19 cellular contexts compared by ENCODE assay signal in the genomic region with DNA sequence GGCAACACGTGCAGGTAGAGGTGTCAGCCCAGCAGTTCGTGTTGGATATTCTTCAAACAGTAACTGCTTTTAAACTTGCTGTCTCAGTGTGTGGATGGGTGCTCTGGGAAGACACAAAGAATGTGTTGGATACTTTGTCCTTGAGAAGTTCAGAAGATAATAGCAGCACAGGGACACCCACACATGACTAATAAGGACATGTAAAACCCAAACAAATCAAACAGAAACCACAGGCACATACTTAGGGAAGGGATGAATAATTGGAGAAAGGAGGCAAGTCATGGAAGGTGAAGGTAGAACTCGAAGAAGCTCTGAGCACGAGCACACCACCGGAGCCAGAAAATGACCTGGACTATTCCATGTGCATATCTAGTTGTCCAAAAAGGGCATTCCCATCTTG.
DNase-seq lines count a peak whose midpoint lies in the region; ATAC-seq and TF ChIP-seq lines count a peak whose summit lies in the region.
"Had no signal": no experiment of that assay in that cellular context is flagged by ENCODE, and none has a peak within 500 bp of the region (broad histone marks: within the 10 kb centered on the region; RNA-seq: fewer than 3 reads in every experiment).

No MANE protein-coding gene starts in this region.

- H3K9me3 ChIP-seq in HCT116 (ENCODE audit: control insufficient read depth in 1 of 2, insufficient read depth in 1 of 2, low read depth in 1 of 2, low read length in 2 of 2) (no peaks in the 10 kb centered on the region), HAP-1 (no peaks in the 10 kb centered on the region)

- in situ Hi-C loops in HAP-1 (cut with MboI; ENCODE audit: low sequenced_read_pairs), result no loop called here

- CTCF ChIA-PET in HCT116 (lab: Charles Lee), result no interaction called here

- no peak for TF ChIP-seq POLR2A in HCT116 (IDR thresholded peaks at IDR 0.05; ENCODE audit: borderline replicate concordance, extremely low read depth, insufficient read depth, insufficient read length)

- peaks cover 43% of the 10 kb centered on the region for H3K4me1 Mint-ChIP-seq in activated naive CD8-positive, alpha-beta T cell treated with anti-CD3 and anti-CD28 coated beads, Interleukin-2, amount 50 U/mL, for 24 hours

- H4K20me1 ChIP-seq in HCT116 (ENCODE audit: insufficient read depth), result no peaks in the 10 kb centered on the region

- BruUV-seq in HCT116 (replicated peaks; lab: Mats Ljungman, UMichigan), result no TSS peak

- peak overlapping the region; percentile 14; the same call in 1 of the 2 replicates for H3K4me2 ChIP-seq in HCT116 (ENCODE audit: low read length)

- no peak overlapping the region for H3K4me3 ChIP-seq in HCT116 (replicated peaks in 1 of 2; ENCODE audit: low read depth in 1 of 2, low read length in 2 of 2)
- H3K4me3 ChIP-seq in HAP-1, result no peak overlapping the region

- TF ChIP-seq RAD21 in HCT116 (IDR thresholded peaks at IDR 0.05; ENCODE audit: low read depth), result no peak

- no peaks in the 10 kb centered on the region for H3K27me3 Mint-ChIP-seq in activated naive CD8-positive, alpha-beta T cell treated with anti-CD3 and anti-CD28 coated beads, Interleukin-2, amount 50 U/mL, for 24 hours
- H3K27me3 Mint-ChIP-seq: CD4-positive, alpha-beta T cell had no signal

- no peak for ATAC-seq in HCT116
- ATAC-seq in activated naive CD8-positive, alpha-beta T cell treated with anti-CD3 and anti-CD28 coated beads, Interleukin-2, amount 50 U/mL, for 24 hours, result peak; percentile 22
- ATAC-seq in GM19324 (IDR thresholded peaks at IDR 0.05; ENCODE audit: low FRiP score, unreplicated experiment), result no peak
- no peak for ATAC-seq in GM18520 (IDR thresholded peaks at IDR 0.05; ENCODE audit: unreplicated experiment)
- ATAC-seq: Panc1, WTC11 had no signal

- intact Hi-C loops in HCT116 (cut with micrococcal nuclease), result no loop called here

- no peaks in the 10 kb centered on the region for H3K36me3 ChIP-seq in HCT116 (ENCODE audit: control insufficient read depth in 1 of 2, insufficient read depth in 2 of 2, low read length in 2 of 2)
- H3K36me3 ChIP-seq in HAP-1 (replicated peaks), result no peaks in the 10 kb centered on the region

- H3K4me3 Mint-ChIP-seq in activated naive CD8-positive, alpha-beta T cell treated with anti-CD3 and anti-CD28 coated beads, Interleukin-2, amount 50 U/mL, for 24 hours, result no peak overlapping the region
- H3K4me3 Mint-ChIP-seq: WTC11 had no signal

- H2AFZ ChIP-seq in HCT116 (ENCODE audit: low read depth, low read length, poor library complexity, severe bottlenecking), result peak overlapping the region; percentile 46

- no peaks in the 10 kb centered on the region for H3K9me2 ChIP-seq in HCT116 (ENCODE audit: insufficient read depth)

- no peaks in the 10 kb centered on the region for H3K27me3 ChIP-seq in HCT116 (ENCODE audit: insufficient read depth, low read length)
- no peaks in the 10 kb centered on the region for H3K27me3 ChIP-seq in HAP-1 (ENCODE audit: low read depth)

- H3K36me3 Mint-ChIP-seq in activated naive CD8-positive, alpha-beta T cell treated with anti-CD3 and anti-CD28 coated beads, Interleukin-2, amount 50 U/mL, for 24 hours (ENCODE audit: low read depth), result no peaks in the 10 kb centered on the region

- RAD21 ChIA-PET in HCT116 (lab: Charles Lee; ENCODE audit: low non-redundant PET in 1 of 2, low total read pairs in 2 of 2, uncharacterized antibody in 2 of 2, unreplicated experiment in 2 of 2), result no interaction called here

- H3K79me2 ChIP-seq in HCT116 (ENCODE audit: insufficient read depth, low read length), result no peaks in the 10 kb centered on the region

- H3K9ac ChIP-seq in HCT116 (ENCODE audit: low read length), result no peak overlapping the region

- POLR2A ChIA-PET in HCT116 (lab: Charles Lee), result no interaction called here

- TF ChIP-seq CTCF in C4-2B (conservative IDR thresholded peaks at IDR 0.05), result no peak
- TF ChIP-seq CTCF in HCT116 (IDR thresholded peaks at IDR 0.05 in 2 of 3, conservative IDR thresholded peaks at IDR 0.05 in 1 of 3; ENCODE audit: borderline replicate concordance in 1 of 3, insufficient read depth in 1 of 3, low read depth in 2 of 3, low read length in 2 of 3), result no peak

- no peaks in the 10 kb centered on the region for H3K9me3 Mint-ChIP-seq in activated naive CD8-positive, alpha-beta T cell treated with anti-CD3 and anti-CD28 coated beads, Interleukin-2, amount 50 U/mL, for 24 hours
- H3K9me3 Mint-ChIP-seq: CD4-positive, alpha-beta T cell had no signal

- H3K27ac Mint-ChIP-seq in activated naive CD8-positive, alpha-beta T cell treated with anti-CD3 and anti-CD28 coated beads, Interleukin-2, amount 50 U/mL, for 24 hours, result peak overlapping the region; percentile 36
- H3K27ac Mint-ChIP-seq: CD4-positive, alpha-beta T cell; WTC11 had no signal

- DNase-seq in HCT116 (ENCODE audit: low read depth, low spot score), result no peak
- no peak for DNase-seq in activated naive CD8-positive, alpha-beta T cell treated with anti-CD3 and anti-CD28 coated beads, Interleukin-2, amount 50 U/mL, for 24 hours
- DNase-seq in iris pigment epithelial cell (ENCODE audit: low read depth), result peak; percentile 22
- no peak for DNase-seq in hypothalamus (lab: John Stamatoyannopoulos, UW)
- no peak for DNase-seq in HAP-1 (ENCODE audit: low spot score in 2 of 2)
- DNase-seq: caudate nucleus; CD4-positive, alpha-beta T cell; glutamatergic neuron; H7; NCI-H1694; NCI-H226; occipital lobe; stimulated activated CD4-positive, alpha-beta T cell treated with anti-CD3 and anti-CD28 coated beads, Interleukin-15, amount 100 ng/mL, for 24 hours; T-helper 2 cell had no signal

- peak overlapping the region; percentile 8; the same call in 1 of the 2 replicates for H3K27ac ChIP-seq in C4-2B
- no peak overlapping the region for H3K27ac ChIP-seq in HCT116 (ENCODE audit: low read depth, low read length)

- peaks cover 0 to 12% of the 10 kb centered on the region in 2 experiments; a peak in 3 of 4 replicates for H3K4me1 ChIP-seq in HCT116 (ENCODE audit: control insufficient read depth in 1 of 2, insufficient read depth in 2 of 2, low read length in 2 of 2)
- no peaks in the 10 kb centered on the region for H3K4me1 ChIP-seq in HAP-1

TF ChIP-seq in HCT116, 20 proteins besides CTCF, POLR2A, EP300 and RAD21:
- TF ChIP-seq TCF7L2 (IDR thresholded peaks at IDR 0.05; ENCODE audit: borderline replicate concordance, extremely low read depth, insufficient read depth, insufficient read length) (peak; percentile 46), EGR1 (IDR thresholded peaks at IDR 0.05; ENCODE audit: low read depth) (no peak), EZH2 (IDR thresholded peaks at IDR 0.05) (no peak)
- TF ChIP-seq, protein P1, sequence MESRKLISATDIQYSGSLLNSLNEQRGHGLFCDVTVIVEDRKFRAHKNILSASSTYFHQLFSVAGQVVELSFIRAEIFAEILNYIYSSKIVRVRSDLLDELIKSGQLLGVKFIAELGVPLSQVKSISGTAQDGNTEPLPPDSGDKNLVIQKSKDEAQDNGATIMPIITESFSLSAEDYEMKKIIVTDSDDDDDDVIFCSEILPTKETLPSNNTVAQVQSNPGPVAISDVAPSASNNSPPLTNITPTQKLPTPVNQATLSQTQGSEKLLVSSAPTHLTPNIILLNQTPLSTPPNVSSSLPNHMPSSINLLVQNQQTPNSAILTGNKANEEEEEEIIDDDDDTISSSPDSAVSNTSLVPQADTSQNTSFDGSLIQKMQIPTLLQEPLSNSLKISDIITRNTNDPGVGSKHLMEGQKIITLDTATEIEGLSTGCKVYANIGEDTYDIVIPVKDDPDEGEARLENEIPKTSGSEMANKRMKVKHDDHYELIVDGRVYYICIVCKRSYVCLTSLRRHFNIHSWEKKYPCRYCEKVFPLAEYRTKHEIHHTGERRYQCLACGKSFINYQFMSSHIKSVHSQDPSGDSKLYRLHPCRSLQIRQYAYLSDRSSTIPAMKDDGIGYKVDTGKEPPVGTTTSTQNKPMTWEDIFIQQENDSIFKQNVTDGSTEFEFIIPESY (IDR thresholded peaks at IDR 0.05; ENCODE audit: extremely low read depth, insufficient replicate concordance, low read length), result no peak
- TF ChIP-seq, protein P2, sequence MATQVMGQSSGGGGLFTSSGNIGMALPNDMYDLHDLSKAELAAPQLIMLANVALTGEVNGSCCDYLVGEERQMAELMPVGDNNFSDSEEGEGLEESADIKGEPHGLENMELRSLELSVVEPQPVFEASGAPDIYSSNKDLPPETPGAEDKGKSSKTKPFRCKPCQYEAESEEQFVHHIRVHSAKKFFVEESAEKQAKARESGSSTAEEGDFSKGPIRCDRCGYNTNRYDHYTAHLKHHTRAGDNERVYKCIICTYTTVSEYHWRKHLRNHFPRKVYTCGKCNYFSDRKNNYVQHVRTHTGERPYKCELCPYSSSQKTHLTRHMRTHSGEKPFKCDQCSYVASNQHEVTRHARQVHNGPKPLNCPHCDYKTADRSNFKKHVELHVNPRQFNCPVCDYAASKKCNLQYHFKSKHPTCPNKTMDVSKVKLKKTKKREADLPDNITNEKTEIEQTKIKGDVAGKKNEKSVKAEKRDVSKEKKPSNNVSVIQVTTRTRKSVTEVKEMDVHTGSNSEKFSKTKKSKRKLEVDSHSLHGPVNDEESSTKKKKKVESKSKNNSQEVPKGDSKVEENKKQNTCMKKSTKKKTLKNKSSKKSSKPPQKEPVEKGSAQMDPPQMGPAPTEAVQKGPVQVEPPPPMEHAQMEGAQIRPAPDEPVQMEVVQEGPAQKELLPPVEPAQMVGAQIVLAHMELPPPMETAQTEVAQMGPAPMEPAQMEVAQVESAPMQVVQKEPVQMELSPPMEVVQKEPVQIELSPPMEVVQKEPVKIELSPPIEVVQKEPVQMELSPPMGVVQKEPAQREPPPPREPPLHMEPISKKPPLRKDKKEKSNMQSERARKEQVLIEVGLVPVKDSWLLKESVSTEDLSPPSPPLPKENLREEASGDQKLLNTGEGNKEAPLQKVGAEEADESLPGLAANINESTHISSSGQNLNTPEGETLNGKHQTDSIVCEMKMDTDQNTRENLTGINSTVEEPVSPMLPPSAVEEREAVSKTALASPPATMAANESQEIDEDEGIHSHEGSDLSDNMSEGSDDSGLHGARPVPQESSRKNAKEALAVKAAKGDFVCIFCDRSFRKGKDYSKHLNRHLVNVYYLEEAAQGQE (IDR thresholded peaks at IDR 0.05; ENCODE audit: low read depth), result no peak
